ENCODE assay signal across 15 cellular contexts in genomic region chr16:19382084-19382801, GRCh38. TPM values are rescaled to one million over a fixed set of nuclear protein-coding genes. Genes with fewer than 3 reads are reported as not detected.
DNase-seq lines count a peak whose midpoint lies in the region; ATAC-seq and FAIRE-seq lines count a peak whose summit lies in the region.
"Had no signal": no experiment of that assay in that cellular context is flagged by ENCODE, and none has a peak within 500 bp of the region (broad histone marks: within the 10 kb centered on the region; RNA-seq: fewer than 3 reads in every experiment).

No MANE protein-coding gene starts in this region.

- no peak overlapping the region for H3K27ac ChIP-seq in small intestine (ENCODE audit: low read depth in 1 of 2, low read length in 1 of 2)
- H3K27ac ChIP-seq: 22Rv1, C4-2B, heart left ventricle had no signal

- no peaks in the 10 kb centered on the region for H3K27me3 ChIP-seq in small intestine (ENCODE audit: control insufficient read depth in 2 of 2, insufficient read depth in 2 of 2, low read length in 2 of 2)

- no peak for ATAC-seq in GM19463 (IDR thresholded peaks at IDR 0.05; ENCODE audit: unreplicated experiment)
- ATAC-seq in HG03439 (IDR thresholded peaks at IDR 0.05; ENCODE audit: unreplicated experiment) = no peak
- ATAC-seq: heart left ventricle, T-cell had no signal

- no peaks in the 10 kb centered on the region for H3K36me3 ChIP-seq in small intestine (ENCODE audit: control insufficient read depth in 2 of 2, insufficient read depth in 2 of 2, low read length in 2 of 2)
- H3K36me3 ChIP-seq: heart left ventricle had no signal

- no peak overlapping the region for H3K4me3 ChIP-seq in small intestine (ENCODE audit: low read depth in 1 of 2, low read length in 2 of 2)
- H3K4me3 ChIP-seq: heart left ventricle had no signal

- no peak for FAIRE-seq in small intestine (lab: Jason Lieb, UNC)

- no peaks in the 10 kb centered on the region for H3K9me3 ChIP-seq in small intestine (ENCODE audit: control insufficient read depth, low read depth)

- H3K4me1 ChIP-seq in small intestine (ENCODE audit: control insufficient read depth in 2 of 2, insufficient read depth in 1 of 2, low read depth in 1 of 2, low read length in 1 of 2) = peaks cover 0 to 5% of the 10 kb centered on the region in 2 donors

- peak; percentile 36 for DNase-seq in DMS 273 (lab: John Stamatoyannopoulos, UW; ENCODE audit: unreplicated experiment)
- no peak for DNase-seq in DMS 273 treated with DMSO at 0.1 percent for 48 hours (lab: John Stamatoyannopoulos, UW)
- DNase-seq in NCI-H2029 (lab: John Stamatoyannopoulos, UW) = peak; percentile 86
- DNase-seq in RPMI8226 = peak; percentile 35
- peak; percentile 42 for DNase-seq in small intestine
- no peak for DNase-seq in C1 segment of cervical spinal cord (lab: John Stamatoyannopoulos, UW)
- DNase-seq: activated CD4-positive, CD25-positive, alpha-beta regulatory T cell; Kasumi-1; stimulated activated CD4-positive, alpha-beta T cell treated with anti-CD3 and anti-CD28 coated beads, Interleukin-12 subunit alpha, Interleukin-12 subunit beta, amount 100 ng/mL, for 4 hours; T-cell had no signal

- 21 to 60% (median 26%) methylated on average over 2 of the region's 2 CpGs for WGBS in small intestine, 3 donors

RNA-seq across cellular contexts. Expression of gene TMC5, which starts 35.4 kb away (rescaled TPM):
- 10 to 100 TPM; 61.5 to 91.6 (median 83.0) TPM for polyA plus RNA-seq in small intestine
- polyA plus RNA-seq: heart left ventricle had no signal

Comparison
In these comparisons a context has a peak if more than half of its experiments do, and no peak if none do; other contexts are left out.
1. DNase-seq: peak in DMS 273 (single experiment), NCI-H2029 (single experiment), RPMI8226 (single experiment) and small intestine (single experiment); none in DMS 273 treated with DMSO at 0.1 percent for 48 hours (single experiment) and C1 segment of cervical spinal cord (0 of 14).